In the genomic region with DNA sequence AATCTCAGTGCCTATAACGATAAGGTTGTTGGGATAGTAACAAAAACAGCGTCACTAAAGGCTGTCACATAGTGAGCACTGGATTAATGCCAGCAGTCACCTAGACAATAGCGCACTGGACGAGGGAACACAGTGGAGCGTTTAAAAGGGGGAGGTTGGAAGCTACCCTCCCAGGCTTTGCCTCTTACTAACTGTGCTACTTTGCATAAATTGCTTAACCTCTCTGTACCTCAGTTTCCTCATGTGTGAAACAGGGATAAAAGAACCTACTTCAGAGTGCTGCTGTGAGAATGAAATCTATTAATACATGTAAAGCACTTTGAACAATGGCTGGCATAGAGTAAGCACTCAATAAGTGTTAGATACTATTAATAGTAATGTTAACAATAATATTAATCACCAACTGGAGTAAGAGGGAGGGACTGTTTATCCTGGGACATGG, we compare ENCODE assay signal across 9 cellular contexts. TPM values are rescaled to one million over a fixed set of nuclear protein-coding genes. Genes with fewer than 3 reads are reported as not detected.
DNase-seq lines count a peak whose midpoint lies in the region; ATAC-seq and TF ChIP-seq lines count a peak whose summit lies in the region.
"Had no signal": no experiment of that assay in that cellular context is flagged by ENCODE, and none has a peak within 500 bp of the region (broad histone marks: within the 10 kb centered on the region; RNA-seq: fewer than 3 reads in every experiment).

No MANE protein-coding gene starts in this region.

- H3K4me1 ChIP-seq in SK-N-SH (ENCODE audit: control insufficient read depth in 1 of 2, insufficient read depth in 2 of 2, low read depth in 1 of 2, low read length in 1 of 2) (peaks cover 31 to 48% of the 10 kb centered on the region in 2 experiments), thyroid gland (peaks cover 78 to 92% of the 10 kb centered on the region in 2 donors)

- no peaks in the 10 kb centered on the region for H3K9me2 ChIP-seq in SK-N-SH

- 74% methylated on average over 5 of the region's 5 CpGs for whole genome bisulfite sequencing in SK-N-SH (ENCODE audit: low lambda C conversion rate)
- 10 to 30% methylated on average over 5 of the region's 5 CpGs for WGBS in thyroid gland, 2 donors

- intact Hi-C loops in left colon (cut with DNase I, micrococcal nuclease), result no loop called here
- intact Hi-C loops in thyroid gland (cut with DNase I), result no loop called here

- peaks cover 91% of the 10 kb centered on the region for H3K36me3 Mint-ChIP-seq in activated naive CD8-positive, alpha-beta T cell treated with anti-CD3 and anti-CD28 coated beads for 36 hours

- no peaks in the 10 kb centered on the region for H3K9me3 Mint-ChIP-seq in activated naive CD8-positive, alpha-beta T cell treated with anti-CD3 and anti-CD28 coated beads for 36 hours
- H3K9me3 Mint-ChIP-seq: memory B cell had no signal

- no peak for DNase-seq in SK-N-SH
- no peak for DNase-seq in activated naive CD8-positive, alpha-beta T cell treated with anti-CD3 and anti-CD28 coated beads for 36 hours
- DNase-seq in left colon, result no peak
- peak; percentile 70 to 75 for DNase-seq in thyroid gland
- DNase-seq in 8988T, result no peak
- DNase-seq in NAMALWA (ENCODE audit: low spot score), result no peak

- TF ChIP-seq CTCF in SK-N-SH (IDR thresholded peaks at IDR 0.05), result no peak
- TF ChIP-seq CTCF in thyroid gland (IDR thresholded peaks at IDR 0.05), result no peak

- peaks cover 89% of the 10 kb centered on the region for H3K4me1 Mint-ChIP-seq in activated naive CD8-positive, alpha-beta T cell treated with anti-CD3 and anti-CD28 coated beads for 36 hours

- TF ChIP-seq RAD21 in SK-N-SH (IDR thresholded peaks at IDR 0.05; ENCODE audit: low read length), result no peak

- CTCF ChIA-PET in SK-N-SH (lab: Yijun Ruan, JAX), result interaction anchor here (0.7 to 2.5 kb wide), 5 partner anchors 10 to 100 kb away, joined by 3 to 18 read pairs (median 5); a partner anchor contains a TSS

- peak overlapping the region; percentile 76 for H3K4me2 ChIP-seq in SK-N-SH

- ATAC-seq in SK-N-SH treated with all-trans-retinoic acid at 6 μM for 48 hours (no peak), left colon (peak; percentile 36), HG03045 (IDR thresholded peaks at IDR 0.05; ENCODE audit: unreplicated experiment) (no peak)

- H4K20me1 ChIP-seq in SK-N-SH (ENCODE audit: insufficient read depth), result no peaks in the 10 kb centered on the region

- H3F3A ChIP-seq in SK-N-SH (replicated peaks; ENCODE audit: insufficient read depth), result peaks cover 40% of the 10 kb centered on the region

- H3K27me3 Mint-ChIP-seq in activated naive CD8-positive, alpha-beta T cell treated with anti-CD3 and anti-CD28 coated beads for 36 hours, result no peaks in the 10 kb centered on the region
- H3K27me3 Mint-ChIP-seq: memory B cell had no signal

- no peak overlapping the region for H3K4me3 Mint-ChIP-seq in activated naive CD8-positive, alpha-beta T cell treated with anti-CD3 and anti-CD28 coated beads for 36 hours
- H3K4me3 Mint-ChIP-seq: memory B cell had no signal

- H3K79me2 ChIP-seq in SK-N-SH (ENCODE audit: insufficient read depth), result peaks cover 88% of the 10 kb centered on the region

- TF ChIP-seq EP300 in SK-N-SH (IDR thresholded peaks at IDR 0.05; ENCODE audit: borderline replicate concordance in 1 of 2, low read depth in 1 of 2, low read length in 1 of 2), result no peak

- H3K4me3 ChIP-seq in SK-N-SH (ENCODE audit: low read depth in 2 of 2, low read length in 1 of 2) (no peak overlapping the region), thyroid gland (replicated peaks in 1 of 3) (no peak overlapping the region)

- POLR2A ChIA-PET in SK-N-SH (lab: Yijun Ruan, JAX), result no interaction called here

- H3K27ac ChIP-seq in SK-N-SH (ENCODE audit: low read depth in 2 of 2, low read length in 1 of 2), result peak overlapping the region; percentile 95 to 99
- H3K27ac ChIP-seq in thyroid gland, result peak overlapping the region; percentile 98 to 100 (median 99)

- no peak overlapping the region for H2AFZ ChIP-seq in SK-N-SH (ENCODE audit: low read depth)

- peak overlapping the region; percentile 78 for H3K9ac ChIP-seq in SK-N-SH

- H3K36me3 ChIP-seq in SK-N-SH (replicated peaks in 1 of 2; ENCODE audit: control insufficient read depth in 1 of 2, insufficient read depth in 2 of 2, low read length in 1 of 2) (peaks cover 46 to 63% of the 10 kb centered on the region in 2 experiments), thyroid gland (peaks cover 4 to 5% of the 10 kb centered on the region in 2 donors)

- no peaks in the 10 kb centered on the region for H3K27me3 ChIP-seq in SK-N-SH (ENCODE audit: insufficient read depth)
- H3K27me3 ChIP-seq in thyroid gland, result no peaks in the 10 kb centered on the region

- TF ChIP-seq POLR2A in thyroid gland (IDR thresholded peaks at IDR 0.05), result no peak

- H3K9me3 ChIP-seq in SK-N-SH, result no peaks in the 10 kb centered on the region
- H3K9me3 ChIP-seq in thyroid gland, result no peaks in the 10 kb centered on the region

- peak overlapping the region; percentile 56 for H3K27ac Mint-ChIP-seq in activated naive CD8-positive, alpha-beta T cell treated with anti-CD3 and anti-CD28 coated beads for 36 hours
- H3K27ac Mint-ChIP-seq: memory B cell had no signal

TF ChIP-seq in SK-N-SH, 30 proteins besides CTCF, POLR2A, EP300 and RAD21:
- TF ChIP-seq, protein P1, sequence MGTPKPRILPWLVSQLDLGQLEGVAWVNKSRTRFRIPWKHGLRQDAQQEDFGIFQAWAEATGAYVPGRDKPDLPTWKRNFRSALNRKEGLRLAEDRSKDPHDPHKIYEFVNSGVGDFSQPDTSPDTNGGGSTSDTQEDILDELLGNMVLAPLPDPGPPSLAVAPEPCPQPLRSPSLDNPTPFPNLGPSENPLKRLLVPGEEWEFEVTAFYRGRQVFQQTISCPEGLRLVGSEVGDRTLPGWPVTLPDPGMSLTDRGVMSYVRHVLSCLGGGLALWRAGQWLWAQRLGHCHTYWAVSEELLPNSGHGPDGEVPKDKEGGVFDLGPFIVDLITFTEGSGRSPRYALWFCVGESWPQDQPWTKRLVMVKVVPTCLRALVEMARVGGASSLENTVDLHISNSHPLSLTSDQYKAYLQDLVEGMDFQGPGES (IDR thresholded peaks at IDR 0.05; ENCODE audit: low read depth, low read length), result no peak

TF ChIP-seq in SK-N-SH treated with all-trans-retinoic acid at 6 μM for 48 hours, 23 proteins besides CTCF, POLR2A, EP300 and RAD21:
- no peak for TF ChIP-seq TCF4 (CRISPR knock-in tag; IDR thresholded peaks at IDR 0.05; ENCODE audit: borderline replicate concordance)

RNA-seq across cellular contexts. Expression of a gene that starts 10.5 kb away (rescaled TPM):
- polyA plus RNA-seq in SK-N-SH (2012; rRNA removed), result 99.9 and 103 TPM in 2 replicates
- polyA plus RNA-seq in SK-N-SH (2012; cell fraction: cytosol; rRNA removed), result 72.3 and 83.8 TPM in 2 replicates
- 61.3 and 62.2 TPM in 2 replicates for polyA plus RNA-seq in SK-N-SH (2012; cell fraction: nucleus; rRNA removed)
- total RNA-seq in activated naive CD8-positive, alpha-beta T cell treated with anti-CD3 and anti-CD28 coated beads for 36 hours, result 100 to 1,000 TPM; 196 to 206 TPM
- 10 to 100 TPM; 84.8 to 89.0 TPM for total RNA-seq in left colon
- total RNA-seq in thyroid gland, result 100 to 1,000 TPM; 110 to 154 (median 125) TPM

RNA-seq across cellular contexts. Expression of a gene that starts 27.0 kb away (rescaled TPM):
- polyA plus RNA-seq in SK-N-SH (2012; rRNA removed), result 14.4 and 17.1 TPM in 2 replicates
- 19.1 and 20.2 TPM in 2 replicates for polyA plus RNA-seq in SK-N-SH (2012; cell fraction: cytosol; rRNA removed)
- 12.7 and 12.8 TPM in 2 replicates for polyA plus RNA-seq in SK-N-SH (2012; cell fraction: nucleus; rRNA removed)
- total RNA-seq in activated naive CD8-positive, alpha-beta T cell treated with anti-CD3 and anti-CD28 coated beads for 36 hours, result 100 to 1,000 TPM; 111 TPM
- 10 to 100 TPM in 1 of 2 donors, 1 to 10 TPM in 1; 7.4 to 15.8 TPM for total RNA-seq in left colon
- 1 to 10 TPM in 2 of 4 donors, under 1 TPM in 2; 0.39 to 2.0 (median 0.82) TPM for total RNA-seq in thyroid gland

Comparison
In these comparisons a context has a peak if more than half of its experiments do, and no peak if none do; other contexts are left out.
1. DNase-seq: peak in thyroid gland (2 of 2); none in SK-N-SH (single experiment), activated naive CD8-positive, alpha-beta T cell treated with anti-CD3 and anti-CD28 coated beads for 36 hours (single experiment), left colon (0 of 2), 8988T (single experiment) and NAMALWA (single experiment).
2. RNA of a gene that starts 27.0 kb away (total RNA-seq): 111 TPM in activated naive CD8-positive, alpha-beta T cell treated with anti-CD3 and anti-CD28 coated beads for 36 hours; 7.4 to 15.8 TPM in left colon and 0.39 to 2.0 TPM in thyroid gland; every median in the first group is over 4 times any median in the second.